Comparison of ENCODE assay signal across 8 cellular contexts in genomic region chrX:41449615-41450014, GRCh38. TPM values are rescaled to one million over a fixed set of nuclear protein-coding genes. Genes with fewer than 3 reads are reported as not detected.
DNase-seq lines count a peak whose midpoint lies in the region; ATAC-seq and TF ChIP-seq lines count a peak whose summit lies in the region.

No MANE protein-coding gene starts in this region.

- H3K36me3 ChIP-seq in testis (ENCODE audit: low read depth, missing control alignments): no peaks in the 10 kb centered on the region

- H3K4me3 Mint-ChIP-seq in activated CD4-positive, alpha-beta T cell treated with anti-CD3 and anti-CD28 coated beads for 36 hours: peak overlapping the region; percentile 28

- DNase-seq in activated CD4-positive, alpha-beta T cell treated with anti-CD3 and anti-CD28 coated beads for 36 hours: no peak
- no peak for DNase-seq in activated CD4-positive, alpha-beta T cell treated with anti-CD3 and anti-CD28 coated beads, Interleukin-2, amount 50 U/mL, for 4 hours
- DNase-seq in NCI-H748 (lab: John Stamatoyannopoulos, UW; ENCODE audit: unreplicated experiment) (peak; percentile 59), coronary artery (ENCODE audit: low spot score) (no peak), retina (peak; percentile 9), NCI-H2171 (lab: John Stamatoyannopoulos, UW) (no peak), testis (no peak)

- no peak for TF ChIP-seq POLR2A in testis (IDR thresholded peaks at IDR 0.05)

- CTCF ChIA-PET in activated CD4-positive, alpha-beta T cell treated with anti-CD3 and anti-CD28 coated beads for 36 hours (lab: Charles Lee): interaction anchor here (0.5 kb wide), 1 partner anchor 176 kb away, joined by 4 read pairs; no protein-coding TSS in a partner anchor

- ATAC-seq in activated CD4-positive, alpha-beta T cell treated with anti-CD3 and anti-CD28 coated beads for 36 hours: peak; percentile 80
- no peak for ATAC-seq in GM19397 (IDR thresholded peaks at IDR 0.05; ENCODE audit: unreplicated experiment)

- POLR2A ChIA-PET in activated CD4-positive, alpha-beta T cell treated with anti-CD3 and anti-CD28 coated beads for 36 hours (lab: Charles Lee): interaction anchor here (0.7 kb wide), 1 partner anchor 110 kb away, joined by 3 read pairs; no protein-coding TSS in a partner anchor

- WGBS in testis, 2 donors: 41 to 50% methylated on average over 7 to 8 of the region's 8 CpGs

- no peaks in the 10 kb centered on the region for H3K4me1 ChIP-seq in testis

- no peaks in the 10 kb centered on the region for H3K36me3 Mint-ChIP-seq in activated CD4-positive, alpha-beta T cell treated with anti-CD3 and anti-CD28 coated beads for 36 hours (ENCODE audit: low read depth)

- intact Hi-C loops in activated CD4-positive, alpha-beta T cell treated with anti-CD3 and anti-CD28 coated beads for 36 hours (cut with DNase I, micrococcal nuclease): loop anchor here in 1 of 2 experiments (2.0 to 10.0 kb wide), 2 partner anchors 175 to 305 kb away; no protein-coding TSS in a partner anchor
- intact Hi-C loops in testis (cut with DNase I; ENCODE audit: low total_unique reads): no loop called here

- H3K27ac Mint-ChIP-seq in activated CD4-positive, alpha-beta T cell treated with anti-CD3 and anti-CD28 coated beads for 36 hours: peak overlapping the region; percentile 33

- no peak for TF ChIP-seq CTCF in coronary artery (IDR thresholded peaks at IDR 0.05)
- no peak for TF ChIP-seq CTCF in testis (IDR thresholded peaks at IDR 0.05)

- no peaks in the 10 kb centered on the region for H3K27me3 ChIP-seq in testis

- H3K4me3 ChIP-seq in coronary artery: peak overlapping the region; percentile 43
- no peak overlapping the region for H3K4me3 ChIP-seq in testis

- no peaks in the 10 kb centered on the region for H3K9me3 Mint-ChIP-seq in activated CD4-positive, alpha-beta T cell treated with anti-CD3 and anti-CD28 coated beads for 36 hours (ENCODE audit: low read depth)

- peaks cover 15% of the 10 kb centered on the region for H3K4me1 Mint-ChIP-seq in activated CD4-positive, alpha-beta T cell treated with anti-CD3 and anti-CD28 coated beads for 36 hours

- no peaks in the 10 kb centered on the region for H3K27me3 Mint-ChIP-seq in activated CD4-positive, alpha-beta T cell treated with anti-CD3 and anti-CD28 coated beads for 36 hours

- no peaks in the 10 kb centered on the region for H3K9me3 ChIP-seq in testis

- H3K27ac ChIP-seq in coronary artery: peak overlapping the region; percentile 6 to 58
- H3K27ac ChIP-seq in testis: no peak overlapping the region

RNA-seq across cellular contexts. Expression of gene NYX, which starts 2.5 kb away (rescaled TPM):
- total RNA-seq in activated CD4-positive, alpha-beta T cell treated with anti-CD3 and anti-CD28 coated beads for 36 hours: not detected
- total RNA-seq in testis: 1 to 10 TPM; 1.5 to 2.9 TPM
- polyA plus RNA-seq in testis (ENCODE audit: insufficient read depth, low read depth, low replicate concordance): 0.87 TPM

Comparison
In these comparisons a context has a peak if more than half of its experiments do, and no peak if none do; other contexts are left out.
1. DNase-seq: peak in NCI-H748 (single experiment) and retina (single experiment); none in activated CD4-positive, alpha-beta T cell treated with anti-CD3 and anti-CD28 coated beads for 36 hours (single experiment), activated CD4-positive, alpha-beta T cell treated with anti-CD3 and anti-CD28 coated beads, Interleukin-2, amount 50 U/mL, for 4 hours (0 of 2), coronary artery (single experiment), NCI-H2171 (single experiment) and testis (single experiment).
2. H3K27ac ChIP-seq: peak in coronary artery (2 of 2); none in testis (0 of 2).